8 cellular contexts compared by ENCODE assay signal in genomic region chr18:80034852-80035406, GRCh38. TPM values are rescaled to one million over a fixed set of nuclear protein-coding genes. Genes with fewer than 3 reads are reported as not detected.
DNase-seq lines count a peak whose midpoint lies in the region; ATAC-seq and TF ChIP-seq lines count a peak whose summit lies in the region.

No MANE protein-coding gene starts in this region.

- DNase-seq in Panc1 (ENCODE audit: low read depth, low spot score) (no peak), erythroblast (lab: John Stamatoyannopoulos, UW) (peak; percentile 38 to 54), progenitor cell of endocrine pancreas (ENCODE audit: low spot score, unreplicated experiment) (no peak), NCI-H2081 treated with DMSO at 0.1 percent for 48 hours (lab: John Stamatoyannopoulos, UW) (no peak), NCI-H446 treated with DMSO at 0.1 percent for 48 hours (lab: John Stamatoyannopoulos, UW) (no peak), NCI-H1436 (lab: John Stamatoyannopoulos, UW) (no peak)

- TF ChIP-seq POLR2A in erythroblast (IDR thresholded peaks at IDR 0.05; ENCODE audit: low read length) = no peak

- peak overlapping the region; percentile 86 for H3K4me3 Mint-ChIP-seq in progenitor cell of endocrine pancreas (ENCODE audit: low read depth)

- no peak for TF ChIP-seq CTCF in Panc1 (IDR thresholded peaks at IDR 0.05)
- no peak for TF ChIP-seq CTCF in progenitor cell of endocrine pancreas (IDR thresholded peaks at IDR 0.05; ENCODE audit: unreplicated experiment)

- H3K36me3 Mint-ChIP-seq in progenitor cell of endocrine pancreas (ENCODE audit: insufficient read depth) = peaks cover 12% of the 10 kb centered on the region

- CTCF ChIA-PET in Panc1 (lab: Charles Lee) = interaction anchor here (0.6 kb wide), 2 partner anchors 49 to 885 kb away, joined by 3 to 4 read pairs; no protein-coding TSS in a partner anchor

- H3K4me1 ChIP-seq in Panc1 (ENCODE audit: control insufficient read depth, insufficient read depth, low read length) = peaks cover 10% of the 10 kb centered on the region

- ATAC-seq in Panc1 (no peak), HG03039 (IDR thresholded peaks at IDR 0.05; ENCODE audit: unreplicated experiment) (no peak)

- TSS peak; percentile 72 for BruUV-seq in Panc1 (replicated peaks; lab: Mats Ljungman, UMichigan)

- H3K9me3 Mint-ChIP-seq in progenitor cell of endocrine pancreas (ENCODE audit: low read depth) = peaks cover 4% of the 10 kb centered on the region

- H3K36me3 ChIP-seq in Panc1 (ENCODE audit: control insufficient read depth, insufficient read depth, low read length) = no peaks in the 10 kb centered on the region; the same call in none of the 2 replicates

- H3K27ac Mint-ChIP-seq in progenitor cell of endocrine pancreas = peak overlapping the region; percentile 86

- intact Hi-C loops in Panc1 (cut with micrococcal nuclease; ENCODE audit: unreplicated experiment) = loop anchor here (10.0 kb wide), 1 partner anchor 120 kb away; no protein-coding TSS in a partner anchor

- H3K4me3 ChIP-seq in GM08714 (ENCODE audit: low read length) (peak overlapping the region; percentile 83), Panc1 (ENCODE audit: low read depth in 2 of 2, low read length in 2 of 2) (peak overlapping the region; percentile 73 to 85)

- no peaks in the 10 kb centered on the region for H3K27me3 ChIP-seq in Panc1 (ENCODE audit: control insufficient read depth, insufficient read depth, low read length)

- in situ Hi-C loops in Panc1 (cut with HindIII; ENCODE audit: low pct_unique_long_range_greater_than_20kb, low sequenced_read_pairs) = no loop called here

- peaks cover 24% of the 10 kb centered on the region for H3K4me1 Mint-ChIP-seq in progenitor cell of endocrine pancreas (ENCODE audit: low read depth)

- H3K9me3 ChIP-seq in Panc1 (ENCODE audit: control insufficient read depth, insufficient read depth, low read depth, low read length) = no peaks in the 10 kb centered on the region

- no peaks in the 10 kb centered on the region for H3K27me3 Mint-ChIP-seq in progenitor cell of endocrine pancreas

- peak overlapping the region; percentile 91 for H3K27ac ChIP-seq in Panc1 (ENCODE audit: low read length)

- POLR2A ChIA-PET in Panc1 (lab: Charles Lee) = interaction anchor here (0.6 to 1.6 kb wide), 3 partner anchors 14 to 204 kb away, joined by 4 read pairs; partner anchors contain the start of gene ADNP2

RNA-seq across cellular contexts. Expression of gene RBFA, which starts 0.7 kb away (rescaled TPM):
- total RNA-seq in Panc1 (2021; ENCODE audit: unreplicated experiment) = 83.1 TPM
- 59.9 TPM for polyA plus RNA-seq in Panc1 (2012; ENCODE audit: insufficient read length)
- total RNA-seq in progenitor cell of endocrine pancreas = 34.2 and 34.3 TPM in 2 replicates

RNA-seq across cellular contexts. Expression of gene TXNL4A, which starts 46.6 kb away (rescaled TPM):
- total RNA-seq in Panc1 (2021; ENCODE audit: unreplicated experiment) = 416 TPM
- polyA plus RNA-seq in Panc1 (2012; ENCODE audit: insufficient read length) = 387 TPM
- total RNA-seq in progenitor cell of endocrine pancreas = 103 and 104 TPM in 2 replicates

Comparison
In these comparisons a context has a peak if more than half of its experiments do, and no peak if none do; other contexts are left out.
1. DNase-seq: peak in erythroblast (2 of 2); none in Panc1 (single experiment), progenitor cell of endocrine pancreas (single experiment), NCI-H2081 treated with DMSO at 0.1 percent for 48 hours (single experiment), NCI-H446 treated with DMSO at 0.1 percent for 48 hours (single experiment) and NCI-H1436 (single experiment).